22 cellular contexts compared by ENCODE assay signal in genomic region chr1:117580436-117580835, GRCh38. TPM values are rescaled to one million over a fixed set of nuclear protein-coding genes. Genes with fewer than 3 reads are reported as not detected.
DNase-seq lines count a peak whose midpoint lies in the region; ATAC-seq, FAIRE-seq and TF ChIP-seq lines count a peak whose summit lies in the region.
"Had no signal": no experiment of that assay in that cellular context is flagged by ENCODE, and none has a peak within 500 bp of the region (broad histone marks: within the 10 kb centered on the region; RNA-seq: fewer than 3 reads in every experiment).

No MANE protein-coding gene starts in this region.

- ATAC-seq in HG03460 (IDR thresholded peaks at IDR 0.05; ENCODE audit: unreplicated experiment) = no peak
- ATAC-seq: CD8-positive, alpha-beta T cell; GM12878 had no signal

- no peak overlapping the region for H3K4me3 ChIP-seq in bronchial epithelial cell (ENCODE audit: low read depth, low read length)
- H3K4me3 ChIP-seq: BLaER1, GM12878, GM23248 had no signal

- H3K27me3 ChIP-seq in bronchial epithelial cell (ENCODE audit: control insufficient read depth, insufficient read depth, low read length) = no peaks in the 10 kb centered on the region
- H3K27me3 ChIP-seq: BLaER1 had no signal

- DNase-seq in activated effector memory CD4-positive, alpha-beta T cell treated with anti-CD3 and anti-CD28 coated beads, Interleukin-2, amount 50 U/mL, for 16 hours = peak; percentile 30
- DNase-seq in activated effector memory CD4-positive, alpha-beta T cell treated with Interleukin-2 at 50 U/mL for 16 hours = no peak
- DNase-seq in bronchial epithelial cell (ENCODE audit: low read depth) (peak; percentile 76), mesenteric fat pad (ENCODE audit: low spot score) (peak; percentile 45), COLO829 (ENCODE audit: low spot score) (no peak), NCI-H1105 treated with DMSO at 0.1 percent for 48 hours (lab: John Stamatoyannopoulos, UW) (no peak)
- DNase-seq: CD4-positive, CD25-positive, alpha-beta regulatory T cell; CD8-positive, alpha-beta T cell; DMS 273 treated with DMSO at 0.1 percent for 48 hours; DMS79; EL; GDM1; GM23248; H7; HCEC 1CT had no signal

- H3K36me3 ChIP-seq in bronchial epithelial cell (ENCODE audit: control insufficient read depth, insufficient read depth, low read length) = no peaks in the 10 kb centered on the region
- H3K36me3 ChIP-seq: BLaER1 had no signal

- no peak for TF ChIP-seq CTCF in bronchial epithelial cell (IDR thresholded peaks at IDR 0.05; ENCODE audit: insufficient read depth, low read length, severe bottlenecking)

- peak; percentile 64 for FAIRE-seq in bronchial epithelial cell (lab: Jason Lieb, UNC)
- FAIRE-seq: A204.1, D721Med, GM12878, GM19239, H1 had no signal

RNA-seq across cellular contexts. Expression of gene TENT5C, which starts 25.4 kb away (rescaled TPM):
- total RNA-seq in bronchial epithelial cell = 0.53 and 1.2 TPM in 2 replicates
- 2.5 TPM for total RNA-seq in mesenteric fat pad
- total RNA-seq: GM23248 had no signal

Comparison
In these comparisons a context has a peak if more than half of its experiments do, and no peak if none do; other contexts are left out.
1. DNase-seq: peak in activated effector memory CD4-positive, alpha-beta T cell treated with anti-CD3 and anti-CD28 coated beads, Interleukin-2, amount 50 U/mL, for 16 hours (single experiment), bronchial epithelial cell (single experiment) and mesenteric fat pad (single experiment); none in activated effector memory CD4-positive, alpha-beta T cell treated with Interleukin-2 at 50 U/mL for 16 hours (single experiment), COLO829 (single experiment) and NCI-H1105 treated with DMSO at 0.1 percent for 48 hours (single experiment).